ENCODE assay signal across 35 cellular contexts in genomic region chr2:166223298-166223697, GRCh38.
"Had no signal": no experiment of that assay in that cellular context is flagged by ENCODE, and none has a peak within 500 bp of the region (broad histone marks: within the 10 kb centered on the region; RNA-seq: fewer than 3 reads in every experiment).

No MANE protein-coding gene starts in this region.

- H3K27me3 ChIP-seq: MG63 had no signal

- H3K36me3 ChIP-seq: MG63 had no signal

- DNase-seq: Kasumi-1, MG63, MM.1S, MV-4-11, NCI-H1048, NCI-H1092, NCI-H1092 treated with DMSO at 0.1 percent for 48 hours, NCI-H1105, NCI-H1105 treated with DMSO at 0.1 percent for 48 hours, NCI-H1417, NCI-H1417 treated with DMSO at 0.1 percent for 48 hours, NCI-H1436, NCI-H1436 treated with DMSO at 0.1 percent for 48 hours, NCI-H146, NCI-H1694, NCI-H1694 treated with DMSO at 0.1 percent for 48 hours, NCI-H187, NCI-H187 treated with DMSO at 0.1 percent for 48 hours, NCI-H1930, NCI-H2029, NCI-H2029 treated with DMSO at 0.1 percent for 48 hours, NCI-H2081, NCI-H2081 treated with DMSO at 0.1 percent for 48 hours, NCI-H2107, NCI-H2171, NCI-H2171 treated with DMSO at 0.1 percent for 48 hours, NCI-H2227 treated with DMSO at 0.1 percent for 48 hours, NCI-H226, NCI-H345, NCI-H446, NCI-H446 treated with DMSO at 0.1 percent for 48 hours, NCI-H510A, NCI-H510A treated with DMSO at 0.1 percent for 48 hours, NCI-H524, NCI-H524 treated with DMSO at 0.1 percent for 48 hours had no signal

- H3K4me3 ChIP-seq: MG63 had no signal

- H3K9me3 ChIP-seq: MG63 had no signal
